9 cellular contexts compared by ENCODE assay signal in genomic region chr19:48815870-48816501, GRCh38. TPM values are rescaled to one million over a fixed set of nuclear protein-coding genes. Genes with fewer than 3 reads are reported as not detected.
DNase-seq lines count a peak whose midpoint lies in the region; ATAC-seq, FAIRE-seq and TF ChIP-seq lines count a peak whose summit lies in the region.
"Had no signal": no experiment of that assay in that cellular context is flagged by ENCODE, and none has a peak within 500 bp of the region (broad histone marks: within the 10 kb centered on the region; RNA-seq: fewer than 3 reads in every experiment).

No MANE protein-coding gene starts in this region.

- no peaks in the 10 kb centered on the region for H3K9me3 ChIP-seq in Panc1 (ENCODE audit: control insufficient read depth, insufficient read depth, low read depth, low read length)
- no peaks in the 10 kb centered on the region for H3K9me3 ChIP-seq in MG63

- H3K36me3 ChIP-seq in Panc1 (ENCODE audit: control insufficient read depth, insufficient read depth, low read length) = no peaks in the 10 kb centered on the region; the same call in 1 of the 2 replicates
- no peaks in the 10 kb centered on the region for H3K36me3 ChIP-seq in MG63

- no peak overlapping the region for H3K27ac ChIP-seq in Panc1 (ENCODE audit: low read length)

- intact Hi-C loops in Panc1 (cut with micrococcal nuclease; ENCODE audit: unreplicated experiment) = no loop called here

- POLR2A ChIA-PET in Panc1 (lab: Charles Lee) = interaction anchor here (0.9 to 1.4 kb wide), 2 partner anchors 9 to 197 kb away, joined by 4 to 14 read pairs; partner anchors contain the start of gene SPHK2

- peak; percentile 65 for FAIRE-seq in islet of Langerhans (lab: Jason Lieb, UNC)

- H3K4me1 ChIP-seq in Panc1 (ENCODE audit: control insufficient read depth, insufficient read depth, low read length) = no peaks in the 10 kb centered on the region; the same call in 1 of the 2 replicates

- no peak for TF ChIP-seq CTCF in Panc1 (IDR thresholded peaks at IDR 0.05)

- BruUV-seq in Panc1 (replicated peaks; lab: Mats Ljungman, UMichigan) = no TSS peak

- H3K4me3 ChIP-seq in Panc1 (ENCODE audit: low read depth in 2 of 2, low read length in 2 of 2) = no peak overlapping the region
- H3K4me3 ChIP-seq in MG63 = no peak overlapping the region

- CTCF ChIA-PET in Panc1 (lab: Charles Lee) = no interaction called here

- peak; percentile 64 for DNase-seq in A172 (ENCODE audit: low spot score)
- DNase-seq in EH (ENCODE audit: low read depth) = peak; percentile 29
- no peak for DNase-seq in Panc1 (ENCODE audit: low read depth, low spot score)
- no peak for DNase-seq in NCI-H1048 (lab: John Stamatoyannopoulos, UW)
- no peak for DNase-seq in MG63
- DNase-seq in GM19238 (ENCODE audit: insufficient read length, low spot score) = no peak
- DNase-seq: PC-3 had no signal

- ATAC-seq in Panc1 (peak; percentile 43; the same call in 1 of the 2 replicates), HG03135 (IDR thresholded peaks at IDR 0.05; ENCODE audit: unreplicated experiment) (no peak)
- ATAC-seq: PC-3 had no signal

- in situ Hi-C loops in Panc1 (cut with HindIII; ENCODE audit: low pct_unique_long_range_greater_than_20kb, low sequenced_read_pairs) = no loop called here

- H3K27me3 ChIP-seq in Panc1 (ENCODE audit: control insufficient read depth, insufficient read depth, low read length) (no peaks in the 10 kb centered on the region), MG63 (no peaks in the 10 kb centered on the region)

RNA-seq across cellular contexts. Expression of gene BCAT2, which starts 5.2 kb away (rescaled TPM):
- total RNA-seq in A172 (2014; rRNA removed; shearing (Covaris generic)) = 29.5 and 36.8 TPM in 2 replicates
- total RNA-seq in Panc1 (2021; ENCODE audit: unreplicated experiment) = 34.6 TPM
- polyA plus RNA-seq in Panc1 (2012; ENCODE audit: insufficient read length) = 49.2 TPM
- total RNA-seq in MG63 (2014; rRNA removed; shearing (Covaris generic); ENCODE audit: low replicate concordance) = 21.3 and 59.1 TPM in 2 replicates

RNA-seq across cellular contexts. Expression of gene HSD17B14, which starts 20.3 kb away (rescaled TPM):
- 9.9 and 14.6 TPM in 2 replicates for total RNA-seq in A172 (2014; rRNA removed; shearing (Covaris generic))
- total RNA-seq in Panc1 (2021; ENCODE audit: unreplicated experiment) = 20.8 TPM
- polyA plus RNA-seq in Panc1 (2012; ENCODE audit: insufficient read length) = 44.5 TPM
- not detected in 2 replicates for total RNA-seq in MG63 (2014; rRNA removed; shearing (Covaris generic); ENCODE audit: low replicate concordance)

RNA-seq across cellular contexts. Expression of gene PLEKHA4, which starts 52.4 kb away (rescaled TPM):
- total RNA-seq in A172 (2014; rRNA removed; shearing (Covaris generic)) = 1.9 and 6.9 TPM in 2 replicates
- 4.2 TPM for total RNA-seq in Panc1 (2021; ENCODE audit: unreplicated experiment)
- polyA plus RNA-seq in Panc1 (2012; ENCODE audit: insufficient read length) = 4.4 TPM
- 5.4 and 14.5 TPM in 2 replicates for total RNA-seq in MG63 (2014; rRNA removed; shearing (Covaris generic); ENCODE audit: low replicate concordance)

RNA-seq across cellular contexts. Expression of gene PPP1R15A, which starts 56.2 kb away (rescaled TPM):
- 20.8 and 34.8 TPM in 2 replicates for total RNA-seq in A172 (2014; rRNA removed; shearing (Covaris generic))
- total RNA-seq in Panc1 (2021; ENCODE audit: unreplicated experiment) = 27.1 TPM
- polyA plus RNA-seq in Panc1 (2012; ENCODE audit: insufficient read length) = 21.8 TPM
- 26.1 and 36.4 TPM in 2 replicates for total RNA-seq in MG63 (2014; rRNA removed; shearing (Covaris generic); ENCODE audit: low replicate concordance)

Comparison
In these comparisons a context has a peak if more than half of its experiments do, and no peak if none do; other contexts are left out.
1. DNase-seq: peak in A172 (single experiment) and EH (single experiment); none in Panc1 (single experiment), NCI-H1048 (single experiment), MG63 (single experiment) and GM19238 (single experiment).
2. RNA of gene HSD17B14, which starts 20.3 kb away (total RNA-seq): 20.8 TPM in Panc1 (single experiment) and 9.9 to 14.6 TPM in A172; not detected in MG63; every median in the first group is over 10 times any median in the second.